Comparison of ENCODE assay signal across 10 cellular contexts in the genomic region with DNA sequence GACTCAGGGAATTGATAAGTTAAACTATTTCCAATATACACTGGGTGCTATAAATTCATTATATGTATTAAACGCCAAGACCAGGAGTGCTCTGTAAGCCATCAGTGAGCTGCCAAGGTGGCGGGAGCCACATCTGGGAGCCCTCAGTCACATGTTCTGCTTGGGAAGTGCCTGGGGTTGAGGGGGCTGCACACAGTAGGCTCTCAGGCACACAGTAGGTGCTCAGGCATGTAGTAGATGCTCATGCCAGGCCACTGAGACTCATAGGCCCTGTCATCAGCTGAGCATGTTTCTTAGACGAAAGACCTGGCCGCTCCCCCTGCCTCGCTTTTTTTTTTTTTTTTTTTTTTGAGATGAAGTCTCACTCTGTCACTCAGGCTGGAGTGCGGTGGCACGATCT.
"Had no signal": no experiment of that assay in that cellular context is flagged by ENCODE, and none has a peak within 500 bp of the region (broad histone marks: within the 10 kb centered on the region; RNA-seq: fewer than 3 reads in every experiment).

No MANE protein-coding gene starts in this region.

- DNase-seq: hippocampal formation; stimulated activated CD4-positive, alpha-beta T cell treated with anti-CD3 and anti-CD28 coated beads, Interleukin-2, amount 100 ng/mL, for 48 hours; thyroid gland had no signal

- H3K4me1 ChIP-seq: esophagus muscularis mucosa, pancreas, thyroid gland had no signal

- H3K4me3 ChIP-seq: cardiac muscle cell, esophagus muscularis mucosa, pancreas, thyroid gland had no signal

- H3K4me1 Mint-ChIP-seq: activated T-helper 17 cell treated with anti-CD3 and anti-CD28 coated beads, Interleukin-2, amount 50 U/mL, for 72 hours; neural crest cell; stimulated activated memory B cell treated with anti-CD40 and anti-IgM and Interleukin-4, amounts not matched to agents 10 μg/mL and 1 μg/mL and 100 μg/mL, for 72 hours had no signal

- H3K9me3 Mint-ChIP-seq: activated naive CD4-positive, alpha-beta T cell treated with anti-CD3 and anti-CD28 coated beads, Interleukin-2, amount 50 U/mL, for 72 hours; activated T-helper 17 cell treated with anti-CD3 and anti-CD28 coated beads, Interleukin-2, amount 50 U/mL, for 72 hours; neural crest cell; stimulated activated memory B cell treated with anti-CD40 and anti-IgM and Interleukin-4, amounts not matched to agents 10 μg/mL and 1 μg/mL and 100 μg/mL, for 72 hours had no signal

- H3K9me3 ChIP-seq: esophagus muscularis mucosa, pancreas, thyroid gland had no signal

- H3K36me3 Mint-ChIP-seq: activated naive CD4-positive, alpha-beta T cell treated with anti-CD3 and anti-CD28 coated beads, Interleukin-2, amount 50 U/mL, for 72 hours; stimulated activated memory B cell treated with anti-CD40 and anti-IgM and Interleukin-4, amounts not matched to agents 10 μg/mL and 1 μg/mL and 100 μg/mL, for 72 hours had no signal

- H3K4me3 Mint-ChIP-seq: activated T-helper 17 cell treated with anti-CD3 and anti-CD28 coated beads, Interleukin-2, amount 50 U/mL, for 72 hours; neural crest cell; stimulated activated memory B cell treated with anti-CD40 and anti-IgM and Interleukin-4, amounts not matched to agents 10 μg/mL and 1 μg/mL and 100 μg/mL, for 72 hours had no signal

- H3K27ac ChIP-seq: cardiac muscle cell, esophagus muscularis mucosa, pancreas, thyroid gland had no signal

- H3K36me3 ChIP-seq: cardiac muscle cell, esophagus muscularis mucosa, pancreas, thyroid gland had no signal

- ATAC-seq: activated naive CD4-positive, alpha-beta T cell treated with anti-CD3 and anti-CD28 coated beads, Interleukin-2, amount 50 U/mL, for 72 hours; activated T-helper 17 cell treated with anti-CD3 and anti-CD28 coated beads, Interleukin-2, amount 50 U/mL, for 72 hours; pancreas; stimulated activated memory B cell treated with anti-CD40 and anti-IgM and Interleukin-4, amounts not matched to agents 10 μg/mL and 1 μg/mL and 100 μg/mL, for 72 hours had no signal

- H3K27me3 ChIP-seq: pancreas, thyroid gland had no signal

- H3K27ac Mint-ChIP-seq: activated naive CD4-positive, alpha-beta T cell treated with anti-CD3 and anti-CD28 coated beads, Interleukin-2, amount 50 U/mL, for 72 hours; activated T-helper 17 cell treated with anti-CD3 and anti-CD28 coated beads, Interleukin-2, amount 50 U/mL, for 72 hours; stimulated activated memory B cell treated with anti-CD40 and anti-IgM and Interleukin-4, amounts not matched to agents 10 μg/mL and 1 μg/mL and 100 μg/mL, for 72 hours had no signal
